Comparison of ENCODE assay signal across 20 cellular contexts in the genomic region with DNA sequence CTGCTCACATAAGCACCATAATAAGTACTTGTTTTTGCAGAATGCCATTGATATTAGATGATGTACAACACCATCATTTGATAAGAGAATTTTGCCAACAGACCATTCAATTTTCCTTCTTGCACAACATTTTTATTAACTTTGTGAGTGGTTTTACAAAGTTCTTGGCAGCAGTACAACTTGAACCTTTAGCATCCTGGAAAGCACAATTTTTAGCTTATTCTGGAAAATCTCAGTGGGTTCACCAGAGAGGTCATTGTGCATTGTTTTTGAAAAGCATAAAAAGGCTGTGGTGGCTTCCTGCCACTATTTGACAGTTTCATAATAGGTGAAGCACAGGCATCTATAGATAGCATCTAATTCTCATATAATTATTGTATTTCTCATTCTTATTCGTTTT. TPM values are rescaled to one million over a fixed set of nuclear protein-coding genes. Genes with fewer than 3 reads are reported as not detected.
"Had no signal": no experiment of that assay in that cellular context is flagged by ENCODE, and none has a peak within 500 bp of the region (broad histone marks: within the 10 kb centered on the region; RNA-seq: fewer than 3 reads in every experiment).

No MANE protein-coding gene starts in this region.

- H3K9me3 Mint-ChIP-seq: activated CD4-positive, alpha-beta memory T cell treated with anti-CD3 and anti-CD28 coated beads, Interleukin-2, amount 10 ng/mL, durations not matched to agents 7 days and 5 days; activated naive CD4-positive, alpha-beta T cell treated with anti-CD3 and anti-CD28 coated beads for 36 hours; activated T-cell treated with anti-CD3 and anti-CD28 coated beads, Interleukin-2, amount 50 U/mL, for 24 hours; activated T-helper 2 cell treated with anti-CD3 and anti-CD28 coated beads, Interferon-gamma antibody, Interleukin-2, Interleukin-4, amounts not matched to agents 10 μg/mL and 5 μg/mL and 100 μg/mL, durations not matched to agents 14 hours and 24 hours and 36 hours; effector memory CD8-positive, alpha-beta T cell; stimulated activated memory B cell treated with anti-CD40 and anti-IgM and Interleukin-4, amounts not matched to agents 10 μg/mL and 1 μg/mL and 100 μg/mL, for 72 hours had no signal

- H3K9me3 ChIP-seq: ovary, sigmoid colon, thoracic aorta, upper lobe of right lung had no signal

- H3K36me3 ChIP-seq: ovary, sigmoid colon, spleen, thoracic aorta, upper lobe of right lung had no signal

- H3K27ac Mint-ChIP-seq: activated CD4-positive, alpha-beta memory T cell treated with anti-CD3 and anti-CD28 coated beads, Interleukin-2, amount 10 ng/mL, durations not matched to agents 7 days and 5 days; activated naive CD4-positive, alpha-beta T cell treated with anti-CD3 and anti-CD28 coated beads for 36 hours; activated T-cell treated with anti-CD3 and anti-CD28 coated beads, Interleukin-2, amount 50 U/mL, for 24 hours; activated T-helper 2 cell treated with anti-CD3 and anti-CD28 coated beads, Interferon-gamma antibody, Interleukin-2, Interleukin-4, amounts not matched to agents 10 μg/mL and 5 μg/mL and 100 μg/mL, durations not matched to agents 14 hours and 24 hours and 36 hours; effector memory CD8-positive, alpha-beta T cell; naive thymus-derived CD4-positive, alpha-beta T cell; stimulated activated memory B cell treated with anti-CD40 and anti-IgM and Interleukin-4, amounts not matched to agents 10 μg/mL and 1 μg/mL and 100 μg/mL, for 72 hours had no signal

- H3K4me1 ChIP-seq: sigmoid colon, spleen, upper lobe of right lung had no signal

- H3K4me1 Mint-ChIP-seq: activated CD4-positive, alpha-beta memory T cell treated with anti-CD3 and anti-CD28 coated beads, Interleukin-2, amount 10 ng/mL, durations not matched to agents 7 days and 5 days; naive thymus-derived CD4-positive, alpha-beta T cell; stimulated activated memory B cell treated with anti-CD40 and anti-IgM and Interleukin-4, amounts not matched to agents 10 μg/mL and 1 μg/mL and 100 μg/mL, for 72 hours had no signal

- H3K4me3 ChIP-seq: ovary, sigmoid colon, SK-N-MC, spleen, thoracic aorta, upper lobe of right lung had no signal

- H3K27me3 ChIP-seq: ovary, sigmoid colon, upper lobe of right lung had no signal

- H3K27me3 Mint-ChIP-seq: naive thymus-derived CD4-positive, alpha-beta T cell; stimulated activated memory B cell treated with anti-CD40 and anti-IgM and Interleukin-4, amounts not matched to agents 10 μg/mL and 1 μg/mL and 100 μg/mL, for 72 hours had no signal

- ATAC-seq: effector memory CD8-positive, alpha-beta T cell; naive thymus-derived CD4-positive, alpha-beta T cell; stimulated activated memory B cell treated with anti-CD40 and anti-IgM and Interleukin-4, amounts not matched to agents 10 μg/mL and 1 μg/mL and 100 μg/mL, for 72 hours; upper lobe of right lung had no signal

- H3K27ac ChIP-seq: ovary, sigmoid colon, SK-N-MC, spleen, thoracic aorta, upper lobe of right lung had no signal

- H3K4me3 Mint-ChIP-seq: activated CD4-positive, alpha-beta memory T cell treated with anti-CD3 and anti-CD28 coated beads, Interleukin-2, amount 10 ng/mL, durations not matched to agents 7 days and 5 days; activated naive CD4-positive, alpha-beta T cell treated with anti-CD3 and anti-CD28 coated beads for 36 hours; activated T-cell treated with anti-CD3 and anti-CD28 coated beads, Interleukin-2, amount 50 U/mL, for 24 hours; effector memory CD8-positive, alpha-beta T cell; naive thymus-derived CD4-positive, alpha-beta T cell; stimulated activated memory B cell treated with anti-CD40 and anti-IgM and Interleukin-4, amounts not matched to agents 10 μg/mL and 1 μg/mL and 100 μg/mL, for 72 hours had no signal

- H3K36me3 Mint-ChIP-seq: naive thymus-derived CD4-positive, alpha-beta T cell; stimulated activated memory B cell treated with anti-CD40 and anti-IgM and Interleukin-4, amounts not matched to agents 10 μg/mL and 1 μg/mL and 100 μg/mL, for 72 hours had no signal

- DNase-seq: activated CD4-positive, alpha-beta memory T cell treated with anti-CD3 and anti-CD28 coated beads, Interleukin-2, amount 10 ng/mL, durations not matched to agents 7 days and 5 days; activated CD4-positive, alpha-beta T cell treated with anti-CD3 and anti-CD28 coated beads for 48 hours; activated CD4-positive, CD25-positive, alpha-beta regulatory T cell; activated naive CD4-positive, alpha-beta T cell treated with anti-CD3 and anti-CD28 coated beads for 36 hours; activated T-cell treated with anti-CD3 and anti-CD28 coated beads, Interleukin-2, amount 50 U/mL, for 24 hours; aorta; effector memory CD8-positive, alpha-beta T cell; mesendoderm; naive thymus-derived CD4-positive, alpha-beta T cell; ovary; sigmoid colon; spleen; stimulated activated CD4-positive, alpha-beta T cell treated with anti-CD3 and anti-CD28 coated beads, Interleukin-4, amount 100 ng/mL, for 4 hours; T-helper 1 cell; T1000; upper lobe of right lung had no signal

RNA-seq across cellular contexts. Expression of gene REPS2, which starts 26.3 kb away (rescaled TPM):
- total RNA-seq: activated naive CD4-positive, alpha-beta T cell treated with anti-CD3 and anti-CD28 coated beads for 36 hours had no signal
